In the genomic region with DNA sequence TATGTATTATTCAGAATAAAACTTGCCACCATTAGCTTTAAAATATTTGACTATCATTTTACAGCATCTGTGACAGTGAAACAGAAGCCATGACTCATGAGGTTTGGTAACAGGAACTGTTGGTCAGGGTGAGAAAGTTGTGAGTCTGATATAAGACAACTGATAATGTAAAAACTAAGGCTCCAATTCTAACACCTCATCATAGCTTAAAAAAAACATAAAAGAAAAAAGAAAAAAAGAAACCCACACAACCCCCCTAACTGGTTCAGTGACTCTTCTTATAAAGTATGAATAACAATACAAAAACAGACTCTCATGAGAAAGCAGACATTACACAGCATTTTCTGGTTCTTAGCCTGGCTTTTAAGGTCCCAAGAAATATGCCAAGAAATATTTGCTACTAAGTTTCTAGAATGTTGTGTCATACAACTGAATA, we compare ENCODE assay signal across 8 cellular contexts.
A peak's percentile ranks its signal among the peaks of the same experiment; 100 is the strongest.
DNase-seq lines count a peak whose midpoint lies in the region; ATAC-seq and TF ChIP-seq lines count a peak whose summit lies in the region.

No MANE protein-coding gene starts in this region.

- H3K9me3 ChIP-seq in osteoblast (ENCODE audit: low read depth, low read length), result no peaks in the 10 kb centered on the region

- peak overlapping the region; percentile 47 for H3K4me2 ChIP-seq in osteoblast (ENCODE audit: insufficient read depth, low read length)

- H3K27ac Mint-ChIP-seq in activated naive CD4-positive, alpha-beta T cell treated with anti-CD3 and anti-CD28 coated beads, Interleukin-2, amount 50 U/mL, for 72 hours, result no peak overlapping the region
- peak overlapping the region in 1 of 7 donors; percentile 20 for H3K27ac Mint-ChIP-seq in CD14-positive monocyte

- DNase-seq in NCI-H2171 treated with DMSO at 0.1 percent for 48 hours (lab: John Stamatoyannopoulos, UW) (peak; percentile 39), NCI-H2171 (lab: John Stamatoyannopoulos, UW) (no peak), HT-29 (ENCODE audit: low spot score) (peak; percentile 24), osteoblast (ENCODE audit: insufficient read length, low spot score, missing footprints) (peak; percentile 66), CD14-positive monocyte (ENCODE audit: low spot score) (no peak)
- DNase-seq in activated naive CD4-positive, alpha-beta T cell treated with anti-CD3 and anti-CD28 coated beads, Interleukin-2, amount 50 U/mL, for 72 hours (ENCODE audit: low spot score in 2 of 2), result peak in 1 of 2 donors; percentile 8
- DNase-seq in stimulated activated CD8-positive, alpha-beta memory T cell treated with anti-CD3 and anti-CD28 coated beads, Interleukin-4, amount 100 ng/mL, for 48 hours, result no peak

- H3K9me3 Mint-ChIP-seq in activated naive CD4-positive, alpha-beta T cell treated with anti-CD3 and anti-CD28 coated beads, Interleukin-2, amount 50 U/mL, for 72 hours, result no peaks in the 10 kb centered on the region
- H3K9me3 Mint-ChIP-seq in CD14-positive monocyte, result no peaks in the 10 kb centered on the region

- intact Hi-C loops in CD14-positive monocyte (cut with micrococcal nuclease), result no loop called here

- H3K79me2 ChIP-seq in osteoblast (ENCODE audit: insufficient read depth, low read length), result peaks cover 2% of the 10 kb centered on the region

- no peak overlapping the region for H3K4me3 ChIP-seq in osteoblast (ENCODE audit: insufficient read depth, low read length)

- peak; percentile 59 for ATAC-seq in GM21526 (IDR thresholded peaks at IDR 0.05; ENCODE audit: low FRiP score, unreplicated experiment)
- peak; percentile 93 to 94 for ATAC-seq in activated naive CD4-positive, alpha-beta T cell treated with anti-CD3 and anti-CD28 coated beads, Interleukin-2, amount 50 U/mL, for 72 hours

- peaks cover 0 to 2% (median 1%) of the 10 kb centered on the region in 3 donors for H3K27me3 Mint-ChIP-seq in CD14-positive monocyte (ENCODE audit: low read depth in 3 of 3)

- H3K27ac ChIP-seq in osteoblast (ENCODE audit: low read depth, low read length), result peak overlapping the region; percentile 86

- H3K4me1 ChIP-seq in osteoblast (ENCODE audit: insufficient read depth, low read length), result peaks cover 37% of the 10 kb centered on the region

- peaks cover 29% of the 10 kb centered on the region for H3K4me1 Mint-ChIP-seq in CD14-positive monocyte

- TF ChIP-seq CTCF in osteoblast (IDR thresholded peaks at IDR 0.05; ENCODE audit: extremely low read depth, low read depth, low read length), result no peak
- no peak for TF ChIP-seq CTCF in CD14-positive monocyte (IDR thresholded peaks at IDR 0.05)

- peaks cover 8% of the 10 kb centered on the region for H3K36me3 ChIP-seq in osteoblast (ENCODE audit: insufficient read depth, low read length)

- no peaks in the 10 kb centered on the region for H4K20me1 ChIP-seq in osteoblast (ENCODE audit: insufficient read depth, low read length)

- H3K4me3 Mint-ChIP-seq in CD14-positive monocyte, result no peak overlapping the region

- no peaks in the 10 kb centered on the region for H3K27me3 ChIP-seq in osteoblast (ENCODE audit: insufficient read depth, low read length)

- peaks cover 22 to 32% of the 10 kb centered on the region in 2 donors for H3K36me3 Mint-ChIP-seq in activated naive CD4-positive, alpha-beta T cell treated with anti-CD3 and anti-CD28 coated beads, Interleukin-2, amount 50 U/mL, for 72 hours
- H3K36me3 Mint-ChIP-seq in CD14-positive monocyte, result peaks cover 45 to 58% of the 10 kb centered on the region in 2 donors

- no peak overlapping the region for H2AFZ ChIP-seq in osteoblast (ENCODE audit: low read length)

Comparison
In these comparisons a context has a peak if more than half of its experiments do, and no peak if none do; other contexts are left out.
1. DNase-seq: peak in NCI-H2171 treated with DMSO at 0.1 percent for 48 hours (single experiment), HT-29 (single experiment) and osteoblast (single experiment); none in NCI-H2171 (single experiment), stimulated activated CD8-positive, alpha-beta memory T cell treated with anti-CD3 and anti-CD28 coated beads, Interleukin-4, amount 100 ng/mL, for 48 hours (single experiment) and CD14-positive monocyte (single experiment).